ENCODE assay signal across 8 cellular contexts in the genomic region with DNA sequence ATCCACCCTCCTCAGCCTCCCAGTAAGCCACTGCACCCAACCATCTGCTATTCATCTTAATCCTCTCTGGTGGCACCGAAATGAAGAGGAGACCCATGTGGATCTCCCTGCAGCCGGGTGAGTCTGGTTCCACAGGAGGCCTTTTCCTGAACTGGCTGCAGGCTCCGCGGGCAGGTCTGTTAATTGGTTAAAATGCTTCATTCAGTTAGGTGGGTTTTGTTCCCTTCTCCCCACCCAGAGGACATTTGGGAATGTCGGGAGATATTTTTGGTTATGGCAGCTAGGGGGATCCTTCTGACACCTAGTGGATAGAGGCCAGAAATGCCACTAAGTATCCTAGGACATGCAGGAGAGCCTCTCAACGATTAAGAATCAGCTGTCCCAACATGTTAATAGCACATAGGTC. TPM values are rescaled to one million over a fixed set of nuclear protein-coding genes. Genes with fewer than 3 reads are reported as not detected.
DNase-seq lines count a peak whose midpoint lies in the region; ATAC-seq, FAIRE-seq and TF ChIP-seq lines count a peak whose summit lies in the region.

No MANE protein-coding gene starts in this region.

- H3K18ac ChIP-seq in mesenchymal stem cell (ENCODE audit: low read depth in 1 of 2, low read length in 2 of 2) = no peak overlapping the region

- H3K27ac ChIP-seq in mesenchymal stem cell (ENCODE audit: low read length, poor library complexity, severe bottlenecking) = no peak overlapping the region

- H3K4me2 ChIP-seq in mesenchymal stem cell (ENCODE audit: low read length, poor library complexity, severe bottlenecking) = peak overlapping the region; percentile 31

- H2AFZ ChIP-seq in mesenchymal stem cell (ENCODE audit: low read depth, low read length) = no peak overlapping the region

- no peak overlapping the region for H3K14ac ChIP-seq in mesenchymal stem cell (ENCODE audit: low read length in 2 of 2)

- H2BK15ac ChIP-seq in mesenchymal stem cell (ENCODE audit: low read depth, poor library complexity, severe bottlenecking) = no peak overlapping the region

- H2AK5ac ChIP-seq in mesenchymal stem cell (ENCODE audit: low read length, severe bottlenecking) = no peak overlapping the region

- no peaks in the 10 kb centered on the region for H3K9me3 ChIP-seq in mesenchymal stem cell (ENCODE audit: control insufficient read depth, low read length)

- 87% methylated on average over 3 of the region's 6 CpGs for WGBS in mesenchymal stem cell

- TF ChIP-seq CTCF in bronchial epithelial cell (IDR thresholded peaks at IDR 0.05; ENCODE audit: insufficient read depth, low read length, severe bottlenecking) = peak; percentile 69

- peaks cover 1% of the 10 kb centered on the region for H3K4me1 ChIP-seq in mesenchymal stem cell (ENCODE audit: control insufficient read depth, insufficient read depth, low read depth, low read length)

- ATAC-seq in GM18502 (IDR thresholded peaks at IDR 0.05; ENCODE audit: poor library complexity, unreplicated experiment) = no peak
- ATAC-seq in HG02981 (IDR thresholded peaks at IDR 0.05; ENCODE audit: unreplicated experiment) = no peak

- H3K9ac ChIP-seq in mesenchymal stem cell (ENCODE audit: low read length) = peak overlapping the region; percentile 26

- FAIRE-seq in bronchial epithelial cell (lab: Jason Lieb, UNC) = no peak

- no peak overlapping the region for H4K8ac ChIP-seq in mesenchymal stem cell (ENCODE audit: low read length)

- H3K27me3 ChIP-seq in bronchial epithelial cell (ENCODE audit: control insufficient read depth, insufficient read depth, low read length) (no peaks in the 10 kb centered on the region), mesenchymal stem cell (ENCODE audit: control insufficient read depth in 1 of 2, insufficient read depth in 1 of 2, low read length in 2 of 2) (peaks cover 0 to 26% of the 10 kb centered on the region in 2 experiments)

- no peak overlapping the region for H4K91ac ChIP-seq in mesenchymal stem cell (ENCODE audit: low read length)

- no peak overlapping the region for H2BK5ac ChIP-seq in mesenchymal stem cell (ENCODE audit: low read depth, low read length, poor library complexity, severe bottlenecking)

- no peaks in the 10 kb centered on the region for H3K79me1 ChIP-seq in mesenchymal stem cell (replicated peaks; ENCODE audit: low read length, poor library complexity, severe bottlenecking)

- H3K4me3 ChIP-seq in bronchial epithelial cell (ENCODE audit: low read depth, low read length) (no peak overlapping the region), mesenchymal stem cell (ENCODE audit: insufficient read depth in 1 of 2, low read depth in 1 of 2, low read length in 2 of 2) (peak overlapping the region in 1 of 2 experiments; percentile 59)

- no peak overlapping the region for H2BK120ac ChIP-seq in mesenchymal stem cell (ENCODE audit: low read depth, low read length)

- DNase-seq in SKM-1 treated with dmso at 0.1 percent for 144 hours (lab: John Stamatoyannopoulos, UW; ENCODE audit: unreplicated experiment) = peak; percentile 45
- no peak for DNase-seq in SKM-1 (lab: John Stamatoyannopoulos, UW; ENCODE audit: unreplicated experiment)
- peak; percentile 23 for DNase-seq in NCI-H2227 treated with DMSO at 0.1 percent for 48 hours (lab: John Stamatoyannopoulos, UW)
- DNase-seq in bronchial epithelial cell (ENCODE audit: low read depth) = peak; percentile 52
- DNase-seq in mesenchymal stem cell = peak; percentile 61
- DNase-seq in NCI-H1048 (lab: John Stamatoyannopoulos, UW) = no peak

- no peak overlapping the region for H2BK12ac ChIP-seq in mesenchymal stem cell (ENCODE audit: low read length in 2 of 2)

- no peak overlapping the region for H3K23ac ChIP-seq in mesenchymal stem cell (ENCODE audit: low read length in 2 of 2)

- H3K4ac ChIP-seq in mesenchymal stem cell (ENCODE audit: low read depth in 1 of 2, low read length in 2 of 2) = no peak overlapping the region

- H3K36me3 ChIP-seq in bronchial epithelial cell (ENCODE audit: control insufficient read depth, insufficient read depth, low read length) (no peaks in the 10 kb centered on the region), mesenchymal stem cell (ENCODE audit: control insufficient read depth in 1 of 2, insufficient read depth in 2 of 2, low read depth in 1 of 2, low read length in 2 of 2) (no peaks in the 10 kb centered on the region)

RNA-seq across cellular contexts. Expression of gene C16orf54, which starts 16.7 kb away (rescaled TPM):
- not detected in 2 replicates for total RNA-seq in bronchial epithelial cell
- polyA plus RNA-seq in mesenchymal stem cell (2013, experiment 1 of 2) = not detected
- not detected for polyA plus RNA-seq in mesenchymal stem cell (2013, experiment 2 of 2)

RNA-seq across cellular contexts. Expression of gene ZG16, which starts 48.9 kb away (rescaled TPM):
- not detected in 2 replicates for total RNA-seq in bronchial epithelial cell
- polyA plus RNA-seq in mesenchymal stem cell (2013, experiment 1 of 2) = not detected
- not detected for polyA plus RNA-seq in mesenchymal stem cell (2013, experiment 2 of 2)

RNA-seq across cellular contexts. Expression of gene QPRT, which starts 50.1 kb away (rescaled TPM):
- under 0.01 and 0.79 TPM in 2 replicates for total RNA-seq in bronchial epithelial cell
- 326 TPM for polyA plus RNA-seq in mesenchymal stem cell (2013, experiment 1 of 2)
- 319 TPM for polyA plus RNA-seq in mesenchymal stem cell (2013, experiment 2 of 2)

Comparison
In these comparisons a context has a peak if more than half of its experiments do, and no peak if none do; other contexts are left out.
1. DNase-seq: peak in SKM-1 treated with dmso at 0.1 percent for 144 hours (single experiment), NCI-H2227 treated with DMSO at 0.1 percent for 48 hours (single experiment), bronchial epithelial cell (single experiment) and mesenchymal stem cell (single experiment); none in SKM-1 (single experiment) and NCI-H1048 (single experiment).